8 cellular contexts compared by ENCODE assay signal in genomic region chr12:121223283-121223946, GRCh38. TPM values are rescaled to one million over a fixed set of nuclear protein-coding genes. Genes with fewer than 3 reads are reported as not detected.
DNase-seq lines count a peak whose midpoint lies in the region; ATAC-seq and TF ChIP-seq lines count a peak whose summit lies in the region.

No MANE protein-coding gene starts in this region.

- H3K36me3 Mint-ChIP-seq in activated CD4-positive, alpha-beta memory T cell treated with anti-CD3 and anti-CD28 coated beads for 36 hours = peaks cover 38% of the 10 kb centered on the region
- H3K36me3 Mint-ChIP-seq in immature natural killer cell = peaks cover 3 to 7% (median 4%) of the 10 kb centered on the region in 3 donors

- 0 out of 2 replicates have a peak, but pooled peaks have one; percentile 24 for TF ChIP-seq CTCF in HEK293 (tag by site-specific recombination; IDR thresholded peaks at IDR 0.05)
- TF ChIP-seq CTCF in uterus (IDR thresholded peaks at IDR 0.05) = no peak

- H3K4me1 Mint-ChIP-seq in activated CD4-positive, alpha-beta memory T cell treated with anti-CD3 and anti-CD28 coated beads for 36 hours (ENCODE audit: low read depth) = peaks cover 43% of the 10 kb centered on the region
- H3K4me1 Mint-ChIP-seq in immature natural killer cell = peaks cover 25 to 28% of the 10 kb centered on the region in 2 donors

- peak overlapping the region; percentile 85 for H3K27ac Mint-ChIP-seq in activated CD4-positive, alpha-beta memory T cell treated with anti-CD3 and anti-CD28 coated beads for 36 hours
- H3K27ac Mint-ChIP-seq in immature natural killer cell = peak overlapping the region; percentile 72 to 93 (median 89)

- no peaks in the 10 kb centered on the region for H3K4me1 ChIP-seq in HEK293 (ENCODE audit: control insufficient read depth, insufficient read depth, low read length)
- no peaks in the 10 kb centered on the region for H3K4me1 ChIP-seq in uterus

- CTCF ChIA-PET in HEK293 (lab: Yijun Ruan, JAX) = interaction anchor here (0.6 to 1.5 kb wide), 4 partner anchors 13 to 162 kb away, joined by 3 to 4 read pairs (median 4); no protein-coding TSS in a partner anchor
- CTCF ChIA-PET in activated CD4-positive, alpha-beta memory T cell treated with anti-CD3 and anti-CD28 coated beads for 36 hours (lab: Charles Lee) = interaction anchor here (0.9 to 2.6 kb wide), 11 partner anchors 8 to 280 kb away, joined by 3 to 13 read pairs (median 4); partner anchors contain the start of gene C12orf43

- no peak for TF ChIP-seq POLR2A in uterus (IDR thresholded peaks at IDR 0.05)

- intact Hi-C loops in activated CD4-positive, alpha-beta memory T cell treated with anti-CD3 and anti-CD28 coated beads for 36 hours (cut with micrococcal nuclease) = loop anchor here (1.0 kb wide), 1 partner anchor 9 kb away; no protein-coding TSS in a partner anchor
- intact Hi-C loops in uterus (cut with DNase I; ENCODE audit: low total_unique reads) = no loop called here

- H3K4me3 Mint-ChIP-seq in activated CD4-positive, alpha-beta memory T cell treated with anti-CD3 and anti-CD28 coated beads for 36 hours = no peak overlapping the region
- peak overlapping the region; percentile 51 to 80 (median 73) for H3K4me3 Mint-ChIP-seq in immature natural killer cell

- H3K36me3 ChIP-seq in HEK293 (ENCODE audit: control insufficient read depth in 2 of 2, insufficient read depth in 1 of 2, low read length in 2 of 2) = peaks cover 8 to 37% of the 10 kb centered on the region in 2 experiments; a peak in 2 of 3 replicates
- no peaks in the 10 kb centered on the region for H3K36me3 ChIP-seq in uterus

- no peak for ATAC-seq in HG02763 (IDR thresholded peaks at IDR 0.05; ENCODE audit: unreplicated experiment)

- H3K4me3 ChIP-seq in HEK293 (ENCODE audit: low read depth, low read length) (no peak overlapping the region), uterus (no peak overlapping the region)

- POLR2A ChIA-PET in HEK293 (lab: Yijun Ruan, JAX) = no interaction called here
- POLR2A ChIA-PET in activated CD4-positive, alpha-beta memory T cell treated with anti-CD3 and anti-CD28 coated beads for 36 hours (lab: Charles Lee) = interaction anchor here (0.5 to 3.2 kb wide), 3 partner anchors 9 to 436 kb away, joined by 3 to 17 read pairs (median 9); no protein-coding TSS in a partner anchor

- peak; percentile 9 to 24 for DNase-seq in AML-193 (lab: John Stamatoyannopoulos, UW)
- peak; percentile 70 for DNase-seq in activated CD4-positive, alpha-beta memory T cell treated with anti-CD3 and anti-CD28 coated beads for 36 hours
- DNase-seq in immature natural killer cell = peak; percentile 53 to 66 (median 63)
- DNase-seq in RKO (ENCODE audit: low spot score) = no peak
- no peak for DNase-seq in uterus
- no peak for DNase-seq in A172 (ENCODE audit: low spot score)

- H3K9me3 ChIP-seq in HEK293 (ENCODE audit: control insufficient read depth, insufficient read depth, low read depth, low read length) (no peaks in the 10 kb centered on the region), uterus (no peaks in the 10 kb centered on the region)

- H3K27me3 Mint-ChIP-seq in activated CD4-positive, alpha-beta memory T cell treated with anti-CD3 and anti-CD28 coated beads for 36 hours = no peaks in the 10 kb centered on the region
- H3K27me3 Mint-ChIP-seq in immature natural killer cell (ENCODE audit: low read depth in 3 of 3) = peaks cover 0 to 2% (median 0%) of the 10 kb centered on the region in 3 donors

- H3K27ac ChIP-seq in HEK293 (ENCODE audit: extremely low read depth, low read depth, low read length) = no peak overlapping the region
- H3K27ac ChIP-seq in uterus = no peak overlapping the region

- H3K27me3 ChIP-seq in uterus = no peaks in the 10 kb centered on the region

- no peaks in the 10 kb centered on the region for H3K9me3 Mint-ChIP-seq in activated CD4-positive, alpha-beta memory T cell treated with anti-CD3 and anti-CD28 coated beads for 36 hours
- H3K9me3 Mint-ChIP-seq in immature natural killer cell = no peaks in the 10 kb centered on the region

TF ChIP-seq in HEK293, 187 proteins besides CTCF, POLR2A, EP300 and RAD21:
- TF ChIP-seq ZNF707 (tag by site-specific recombination; IDR thresholded peaks at IDR 0.05) (no peak), ZNF423 (tag by site-specific recombination; IDR thresholded peaks at IDR 0.05) (no peak), KLF1 (tag by site-specific recombination; IDR thresholded peaks at IDR 0.05) (peak; percentile 71), MYNN (tag by site-specific recombination; IDR thresholded peaks at IDR 0.05; ENCODE audit: borderline replicate concordance) (no peak), ZNF654 (tag by site-specific recombination; IDR thresholded peaks at IDR 0.05; ENCODE audit: low read depth) (peak; percentile 64)

RNA-seq across cellular contexts. Expression of gene P2RX4, which starts 13.5 kb away (rescaled TPM):
- 10 to 100 TPM; 53.4 to 57.5 TPM for total RNA-seq in activated CD4-positive, alpha-beta memory T cell treated with anti-CD3 and anti-CD28 coated beads for 36 hours
- polyA plus RNA-seq in immature natural killer cell = 10 to 100 TPM; 38.2 to 49.0 (median 47.7) TPM
- total RNA-seq in uterus = 100 to 1,000 TPM in 1 of 4 donors, 10 to 100 TPM in 3; 10.9 to 217 (median 36.1) TPM
- 16.2 and 23.7 TPM in 2 replicates for total RNA-seq in A172 (2014; rRNA removed; shearing (Covaris generic))

Comparison
In these comparisons a context has a peak if more than half of its experiments do, and no peak if none do; other contexts are left out.
1. DNase-seq: peak in AML-193 (2 of 2), activated CD4-positive, alpha-beta memory T cell treated with anti-CD3 and anti-CD28 coated beads for 36 hours (single experiment) and immature natural killer cell (3 of 3); none in RKO (single experiment), uterus (0 of 2) and A172 (single experiment).